In the genomic region with DNA sequence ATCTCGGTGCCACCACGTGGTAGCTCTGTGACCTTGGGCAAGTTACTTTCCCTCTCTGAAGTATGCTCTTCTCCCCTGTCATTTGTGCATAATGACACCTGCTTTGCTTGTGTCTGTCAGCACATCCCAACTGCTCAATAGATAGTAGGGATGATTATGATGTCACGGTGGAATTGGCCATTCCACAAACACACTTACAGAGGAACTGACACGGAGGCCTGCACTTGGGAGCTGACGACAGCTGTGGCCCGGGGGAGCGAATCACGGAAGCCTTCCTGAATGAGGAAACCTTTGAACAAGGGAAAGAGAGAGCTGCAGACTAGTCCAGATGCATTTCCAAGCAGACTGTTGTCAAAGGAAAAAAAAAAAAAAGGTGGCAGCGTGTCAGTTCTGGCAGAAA, we compare ENCODE assay signal across 37 cellular contexts. TPM values are rescaled to one million over a fixed set of nuclear protein-coding genes. Genes with fewer than 3 reads are reported as not detected.
"Had no signal": no experiment of that assay in that cellular context is flagged by ENCODE, and none has a peak within 500 bp of the region (broad histone marks: within the 10 kb centered on the region; RNA-seq: fewer than 3 reads in every experiment).

No MANE protein-coding gene starts in this region.

- H3K36me3 ChIP-seq: adrenal gland, colonic mucosa, esophagus squamous epithelium, heart left ventricle had no signal

- H3K4me1 ChIP-seq: adrenal gland, body of pancreas, colonic mucosa, esophagus squamous epithelium, heart left ventricle had no signal

- FAIRE-seq: endometrium, endothelial cell of umbilical vein had no signal

- DNase-seq: activated CD4-positive, alpha-beta memory T cell treated with anti-CD3 and anti-CD28 coated beads for 36 hours; activated CD4-positive, alpha-beta T cell treated with anti-CD3 and anti-CD28 coated beads for 36 hours; activated CD4-positive, alpha-beta T cell treated with anti-CD3 and anti-CD28 coated beads, Interleukin-2, amount 10 ng/mL, durations not matched to agents 24 days and 14 days; activated CD4-positive, CD25-positive, alpha-beta regulatory T cell; activated CD4-positive, CD25-positive, alpha-beta regulatory T cell treated with anti-CD3 and anti-CD28 coated beads, Interleukin-2, amount 50 U/mL, for 72 hours; activated CD8-positive, alpha-beta memory T cell treated with anti-CD3 and anti-CD28 coated beads, Interleukin-2, amount 10 ng/mL, durations not matched to agents 7 days and 5 days; activated CD8-positive, alpha-beta memory T cell treated with anti-CD3 and anti-CD28 coated beads, Interleukin-2, amount 50 U/mL, for 4 hours; activated CD8-positive, alpha-beta T cell treated with anti-CD3 and anti-CD28 coated beads, Interleukin-2, amount 10 ng/mL, durations not matched to agents 7 days and 5 days; activated effector memory CD4-positive, alpha-beta T cell treated with anti-CD3 and anti-CD28 coated beads, Interleukin-2, amount 50 U/mL, for 16 hours; activated naive CD4-positive, alpha-beta T cell treated with anti-CD3 and anti-CD28 coated beads for 36 hours; activated naive CD8-positive, alpha-beta T cell treated with anti-CD3 and anti-CD28 coated beads for 36 hours; activated naive CD8-positive, alpha-beta T cell treated with anti-CD3 and anti-CD28 coated beads, Interleukin-2, amount 50 U/mL, for 24 hours; activated T-cell treated with anti-CD3 and anti-CD28 coated beads, Interleukin-2, amount 50 U/mL, for 1 hour; activated T-cell treated with anti-CD3 and anti-CD28 coated beads, Interleukin-2, amount 50 U/mL, for 48 hours; adrenal gland; amygdala; body of pancreas; caudate nucleus; cerebellar nuclear complex; colonic mucosa; effector CD8-positive, alpha-beta T cell; esophagus squamous epithelium; foreskin melanocyte; heart left ventricle; T-helper 1 cell; T-helper 17 cell had no signal

- H3K27me3 ChIP-seq: body of pancreas, colonic mucosa had no signal

- H3K4me3 ChIP-seq: adrenal gland, body of pancreas, colonic mucosa, esophagus squamous epithelium, heart left ventricle had no signal

- H3K27ac ChIP-seq: adrenal gland, body of pancreas, colonic mucosa, epithelial cell of prostate, esophagus squamous epithelium, heart left ventricle had no signal

- H3K9me3 ChIP-seq: adrenal gland, body of pancreas, colonic mucosa, esophagus squamous epithelium, heart left ventricle had no signal

RNA-seq across cellular contexts. Expression of a gene that starts 21.0 kb away (rescaled TPM):
- total RNA-seq: activated CD4-positive, alpha-beta memory T cell treated with anti-CD3 and anti-CD28 coated beads for 36 hours; activated CD4-positive, alpha-beta T cell treated with anti-CD3 and anti-CD28 coated beads for 36 hours; activated CD4-positive, alpha-beta T cell treated with anti-CD3 and anti-CD28 coated beads, Interleukin-2, amount 10 ng/mL, durations not matched to agents 24 days and 14 days; activated CD8-positive, alpha-beta memory T cell treated with anti-CD3 and anti-CD28 coated beads for 36 hours; activated CD8-positive, alpha-beta memory T cell treated with anti-CD3 and anti-CD28 coated beads, Interleukin-2, amount 10 ng/mL, durations not matched to agents 7 days and 5 days; activated CD8-positive, alpha-beta T cell treated with anti-CD3 and anti-CD28 coated beads, Interleukin-2, amount 10 ng/mL, durations not matched to agents 7 days and 5 days; activated naive CD4-positive, alpha-beta T cell treated with anti-CD3 and anti-CD28 coated beads for 36 hours; activated naive CD8-positive, alpha-beta T cell treated with anti-CD3 and anti-CD28 coated beads for 36 hours; activated T-helper 1 cell treated with anti-CD3 and anti-CD28 coated beads, Interleukin-12 subunit alpha, Interleukin-12 subunit beta, Interleukin-2, Interleukin-4 antibody, amounts not matched to agents 30 ng/mL and 10 ng/mL and 1 ng/mL, durations not matched to agents 14 hours and 24 hours and 36 hours; activated T-helper 2 cell treated with anti-CD3 and anti-CD28 coated beads, Interferon-gamma antibody, Interleukin-2, Interleukin-4, amounts not matched to agents 10 μg/mL and 5 μg/mL and 100 μg/mL, durations not matched to agents 14 hours and 24 hours and 36 hours; adrenal gland; aorta; body of pancreas; colonic mucosa; dermis microvascular lymphatic vessel endothelial cell; endothelial cell of umbilical vein; esophagus squamous epithelium; fibroblast of lung; fibroblast of villous mesenchyme; T-helper 17 cell had no signal
- polyA plus RNA-seq: adrenal gland, aorta, endothelial cell of umbilical vein, esophagus, fibroblast of lung, heart left ventricle had no signal
